ENCODE assay signal across 13 cellular contexts in the genomic region with DNA sequence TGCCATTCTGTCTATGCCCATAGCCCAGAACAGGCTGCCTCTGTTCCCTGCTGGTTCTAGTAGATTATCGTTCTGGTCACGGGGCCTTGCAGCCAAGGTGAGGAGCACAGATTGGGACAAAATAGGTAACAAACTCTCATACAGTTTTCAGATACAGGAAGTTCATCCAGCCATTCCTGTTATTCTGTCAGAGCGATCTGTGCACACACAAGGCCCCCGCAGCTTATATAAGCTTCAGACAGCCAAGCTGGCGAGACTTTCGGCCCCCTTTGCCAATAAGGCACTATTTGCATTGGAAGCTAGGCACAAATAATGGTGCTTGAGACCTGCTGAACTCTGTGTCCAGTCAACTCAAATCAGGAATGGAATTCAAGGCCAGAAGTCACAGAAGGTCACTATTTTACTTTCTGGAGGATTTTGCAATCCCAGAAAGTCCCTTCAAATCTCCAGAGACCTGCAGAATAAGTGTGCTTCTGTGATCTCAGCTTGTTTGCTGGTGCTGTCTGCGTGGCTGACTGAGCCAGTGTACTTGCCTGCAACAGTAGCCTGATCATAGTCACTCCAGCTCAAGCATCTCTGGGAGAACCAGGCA.
DNase-seq lines count a peak whose midpoint lies in the region; ATAC-seq and TF ChIP-seq lines count a peak whose summit lies in the region.
"Had no signal": no experiment of that assay in that cellular context is flagged by ENCODE, and none has a peak within 500 bp of the region (broad histone marks: within the 10 kb centered on the region; RNA-seq: fewer than 3 reads in every experiment).

No MANE protein-coding gene starts in this region.

- no peaks in the 10 kb centered on the region for H3K9me3 Mint-ChIP-seq in stimulated activated memory B cell treated with anti-CD40 and anti-IgM and Interleukin-4, amounts not matched to agents 10 μg/mL and 1 μg/mL and 100 μg/mL, for 72 hours

- H3K36me3 Mint-ChIP-seq in stimulated activated memory B cell treated with anti-CD40 and anti-IgM and Interleukin-4, amounts not matched to agents 10 μg/mL and 1 μg/mL and 100 μg/mL, for 72 hours = no peaks in the 10 kb centered on the region

- H3K4me3 Mint-ChIP-seq in stimulated activated memory B cell treated with anti-CD40 and anti-IgM and Interleukin-4, amounts not matched to agents 10 μg/mL and 1 μg/mL and 100 μg/mL, for 72 hours = no peak overlapping the region

- intact Hi-C loops in ascending aorta (cut with DNase I) (no loop called here), left ventricle myocardium superior (cut with micrococcal nuclease) (no loop called here)

- no peaks in the 10 kb centered on the region for H3K9me3 ChIP-seq in ascending aorta
- H3K9me3 ChIP-seq: adrenal gland had no signal

- H3K36me3 ChIP-seq in ascending aorta = no peaks in the 10 kb centered on the region
- H3K36me3 ChIP-seq: adrenal gland had no signal

- peak overlapping the region; percentile 44 for H3K27ac Mint-ChIP-seq in stimulated activated memory B cell treated with anti-CD40 and anti-IgM and Interleukin-4, amounts not matched to agents 10 μg/mL and 1 μg/mL and 100 μg/mL, for 72 hours

- peaks cover 0 to 2% of the 10 kb centered on the region in 2 donors for H3K4me1 ChIP-seq in ascending aorta
- H3K4me1 ChIP-seq: adrenal gland had no signal

- TF ChIP-seq CTCF in ascending aorta (IDR thresholded peaks at IDR 0.05) = no peak

- H3K27ac ChIP-seq in ascending aorta = peak overlapping the region; percentile 1 to 17

- no peaks in the 10 kb centered on the region for H3K27me3 ChIP-seq in ascending aorta
- H3K27me3 ChIP-seq: adrenal gland had no signal

- no peak for DNase-seq in ascending aorta (ENCODE audit: low spot score in 2 of 2)
- peak; percentile 61 for DNase-seq in left ventricle myocardium superior
- no peak for DNase-seq in NCI-H748 treated with DMSO at 0.1 percent for 48 hours (lab: John Stamatoyannopoulos, UW)
- DNase-seq in activated CD4-positive, alpha-beta T cell treated with anti-CD3 and anti-CD28 coated beads, Interleukin-2, amount 50 U/mL, for 4 hours = no peak
- no peak for DNase-seq in NCI-H774 (lab: John Stamatoyannopoulos, UW)
- DNase-seq: activated T-cell treated with anti-CD3 and anti-CD28 coated beads, Interleukin-2, amount 50 U/mL, for 1 hour; DMS53; NCI-H2029 treated with DMSO at 0.1 percent for 48 hours; nucleus accumbens had no signal

- ATAC-seq in GM21786 (IDR thresholded peaks at IDR 0.05; ENCODE audit: unreplicated experiment) (peak; percentile 29), left ventricle myocardium superior (peak; percentile 79), GM21619 (IDR thresholded peaks at IDR 0.05; ENCODE audit: unreplicated experiment) (no peak)
- ATAC-seq in stimulated activated memory B cell treated with anti-CD40 and anti-IgM and Interleukin-4, amounts not matched to agents 10 μg/mL and 1 μg/mL and 100 μg/mL, for 72 hours = peak; percentile 77

- H3K4me3 ChIP-seq in ascending aorta = no peak overlapping the region
- H3K4me3 ChIP-seq: adrenal gland had no signal

- peaks cover 56% of the 10 kb centered on the region for H3K4me1 Mint-ChIP-seq in stimulated activated memory B cell treated with anti-CD40 and anti-IgM and Interleukin-4, amounts not matched to agents 10 μg/mL and 1 μg/mL and 100 μg/mL, for 72 hours

- H3K27me3 Mint-ChIP-seq in stimulated activated memory B cell treated with anti-CD40 and anti-IgM and Interleukin-4, amounts not matched to agents 10 μg/mL and 1 μg/mL and 100 μg/mL, for 72 hours = no peaks in the 10 kb centered on the region
